In genomic region chr3:11375333-11376076, GRCh38 we compare ENCODE assay signal across 17 cellular contexts.
"Had no signal": no experiment of that assay in that cellular context is flagged by ENCODE, and none has a peak within 500 bp of the region (broad histone marks: within the 10 kb centered on the region; RNA-seq: fewer than 3 reads in every experiment).

No MANE protein-coding gene starts in this region.

- H3K27me3 ChIP-seq: breast epithelium, foreskin keratinocyte, ovary, right lobe of liver, testis had no signal

- H3K4me1 ChIP-seq: breast epithelium, foreskin keratinocyte, right lobe of liver had no signal

- H3K9me3 ChIP-seq: breast epithelium, ovary, right lobe of liver, testis had no signal

- H3K4me3 ChIP-seq: breast epithelium, coronary artery, lung, ovary, right lobe of liver, testis had no signal

- DNase-seq: activated CD4-positive, alpha-beta T cell treated with anti-CD3 and anti-CD28 coated beads, Interleukin-2, amount 50 U/mL, for 4 hours; activated naive CD4-positive, alpha-beta T cell treated with anti-CD3 and anti-CD28 coated beads for 36 hours; anterior cingulate cortex; foreskin keratinocyte; head of caudate nucleus; kidney; ovary; right lobe of liver; stimulated activated CD4-positive, alpha-beta T cell treated with anti-CD3 and anti-CD28 coated beads, Interleukin-4, amount 100 ng/mL, for 4 hours; testis; WERI-Rb-1 had no signal

- H3K36me3 ChIP-seq: breast epithelium, ovary, WERI-Rb-1 had no signal

- H3K27ac Mint-ChIP-seq: activated naive CD4-positive, alpha-beta T cell treated with anti-CD3 and anti-CD28 coated beads for 36 hours; stimulated activated memory B cell treated with anti-CD40 and anti-IgM and Interleukin-4, amounts not matched to agents 10 μg/mL and 1 μg/mL and 100 μg/mL, for 72 hours; type B pancreatic cell had no signal

- H3K27ac ChIP-seq: coronary artery, foreskin keratinocyte, ovary, right lobe of liver, testis, WERI-Rb-1 had no signal

- H3K4me3 Mint-ChIP-seq: activated naive CD4-positive, alpha-beta T cell treated with anti-CD3 and anti-CD28 coated beads for 36 hours; stimulated activated memory B cell treated with anti-CD40 and anti-IgM and Interleukin-4, amounts not matched to agents 10 μg/mL and 1 μg/mL and 100 μg/mL, for 72 hours; type B pancreatic cell had no signal

- H3K4me1 Mint-ChIP-seq: stimulated activated memory B cell treated with anti-CD40 and anti-IgM and Interleukin-4, amounts not matched to agents 10 μg/mL and 1 μg/mL and 100 μg/mL, for 72 hours had no signal

- H3K9me3 Mint-ChIP-seq: activated naive CD4-positive, alpha-beta T cell treated with anti-CD3 and anti-CD28 coated beads for 36 hours; stimulated activated memory B cell treated with anti-CD40 and anti-IgM and Interleukin-4, amounts not matched to agents 10 μg/mL and 1 μg/mL and 100 μg/mL, for 72 hours; type B pancreatic cell had no signal

- ATAC-seq: foreskin keratinocyte; left lobe of liver; right lobe of liver; stimulated activated memory B cell treated with anti-CD40 and anti-IgM and Interleukin-4, amounts not matched to agents 10 μg/mL and 1 μg/mL and 100 μg/mL, for 72 hours had no signal

- H3K27me3 Mint-ChIP-seq: stimulated activated memory B cell treated with anti-CD40 and anti-IgM and Interleukin-4, amounts not matched to agents 10 μg/mL and 1 μg/mL and 100 μg/mL, for 72 hours; type B pancreatic cell had no signal
